ENCODE assay signal across 1 cellular context in the genomic region with DNA sequence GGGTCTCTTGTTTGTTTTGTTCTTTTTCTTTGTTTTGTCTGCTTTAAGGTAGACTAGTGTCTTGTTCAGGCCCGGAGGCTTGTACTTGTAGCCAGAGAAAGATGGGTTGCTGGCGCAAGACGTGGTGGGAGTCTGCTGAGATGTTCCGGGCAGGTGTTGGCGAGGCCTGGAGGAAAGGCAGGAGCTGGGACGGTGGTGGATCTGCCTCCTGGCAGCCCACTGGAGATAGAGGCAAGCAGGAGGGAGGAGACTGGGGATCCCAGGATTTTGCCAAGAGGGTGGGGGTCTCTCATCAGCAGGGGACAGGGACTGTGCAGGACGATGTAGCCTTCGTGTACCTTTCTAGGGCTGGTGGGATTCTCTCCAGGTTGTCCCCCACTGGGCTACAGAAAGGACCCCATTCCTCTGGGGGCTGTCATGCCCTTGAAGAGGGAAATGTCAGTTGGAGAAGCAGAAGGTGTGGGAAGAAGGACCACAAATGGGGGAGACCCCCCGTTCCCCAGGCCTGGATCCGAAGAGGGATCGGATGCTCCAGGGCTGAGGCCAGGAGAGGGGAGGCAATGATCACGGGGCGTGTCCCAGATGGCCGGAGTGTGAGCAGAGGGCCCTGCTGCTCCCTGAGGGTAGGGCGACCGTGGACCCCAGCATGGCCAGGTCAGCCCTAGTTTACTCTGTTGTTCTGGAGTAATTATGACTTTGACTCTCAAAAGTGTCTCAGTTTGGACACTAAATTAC.
TF ChIP-seq lines count a peak whose summit lies in the region.

No MANE protein-coding gene starts in this region.

TF ChIP-seq in K562, 482 proteins besides CTCF, POLR2A, EP300 and RAD21:
- TF ChIP-seq PRPF4 (IDR thresholded peaks at IDR 0.05; ENCODE audit: insufficient read depth, low read depth, low read length, poor library complexity, severe bottlenecking) (no peak), SNIP1 (IDR thresholded peaks at IDR 0.05; ENCODE audit: low read depth) (no peak), CEBPG (CRISPR knock-in tag; IDR thresholded peaks at IDR 0.05) (no peak), CEBPG (tag; conservative IDR thresholded peaks at IDR 0.05 in 1 of 2, IDR thresholded peaks at IDR 0.05 in 1 of 2) (no peak), SMARCB1 (IDR thresholded peaks at IDR 0.05; ENCODE audit: insufficient read length, low read depth) (no peak), SAFB (IDR thresholded peaks at IDR 0.05; ENCODE audit: borderline replicate concordance, low read depth, low read length) (no peak), ETS2 (tag; IDR thresholded peaks at IDR 0.05; ENCODE audit: borderline replicate concordance, poor library complexity, severe bottlenecking) (no peak), SMAD3 (CRISPR knock-in tag; conservative IDR thresholded peaks at IDR 0.05) (no peak), BRCA1 (IDR thresholded peaks at IDR 0.05) (no peak), BRCA1 (CRISPR knock-in tag; IDR thresholded peaks at IDR 0.05) (no peak), SMARCA5 (IDR thresholded peaks at IDR 0.05) (no peak), ZBTB17 (CRISPR knock-in tag; IDR thresholded peaks at IDR 0.05) (no peak), SP2 (IDR thresholded peaks at IDR 0.05; ENCODE audit: extremely low read depth, low read depth, low read length, poor library complexity, severe bottlenecking) (no peak), POLR2AphosphoS5 (IDR thresholded peaks at IDR 0.05; ENCODE audit: control insufficient read depth, insufficient read depth, low read depth, low read length) (no peak), CC2D1A (IDR thresholded peaks at IDR 0.05) (no peak)
- TF ChIP-seq, protein P1, sequence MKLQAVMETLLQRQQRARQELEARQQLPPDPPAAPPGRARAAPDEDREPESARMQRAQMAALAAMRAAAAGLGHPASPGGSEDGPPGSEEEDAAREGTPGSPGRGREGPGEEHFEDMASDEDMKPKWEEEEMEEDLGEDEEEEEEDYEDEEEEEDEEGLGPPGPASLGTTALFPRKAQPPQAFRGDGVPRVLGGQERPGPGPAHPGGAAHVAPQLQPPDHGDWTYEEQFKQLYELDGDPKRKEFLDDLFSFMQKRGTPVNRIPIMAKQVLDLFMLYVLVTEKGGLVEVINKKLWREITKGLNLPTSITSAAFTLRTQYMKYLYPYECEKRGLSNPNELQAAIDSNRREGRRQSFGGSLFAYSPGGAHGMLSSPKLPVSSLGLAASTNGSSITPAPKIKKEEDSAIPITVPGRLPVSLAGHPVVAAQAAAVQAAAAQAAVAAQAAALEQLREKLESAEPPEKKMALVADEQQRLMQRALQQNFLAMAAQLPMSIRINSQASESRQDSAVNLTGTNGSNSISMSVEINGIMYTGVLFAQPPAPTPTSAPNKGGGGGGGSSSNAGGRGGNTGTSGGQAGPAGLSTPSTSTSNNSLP (IDR thresholded peaks at IDR 0.05; ENCODE audit: borderline replicate concordance, low read depth, low read length), result no peak
- TF ChIP-seq, protein P2, sequence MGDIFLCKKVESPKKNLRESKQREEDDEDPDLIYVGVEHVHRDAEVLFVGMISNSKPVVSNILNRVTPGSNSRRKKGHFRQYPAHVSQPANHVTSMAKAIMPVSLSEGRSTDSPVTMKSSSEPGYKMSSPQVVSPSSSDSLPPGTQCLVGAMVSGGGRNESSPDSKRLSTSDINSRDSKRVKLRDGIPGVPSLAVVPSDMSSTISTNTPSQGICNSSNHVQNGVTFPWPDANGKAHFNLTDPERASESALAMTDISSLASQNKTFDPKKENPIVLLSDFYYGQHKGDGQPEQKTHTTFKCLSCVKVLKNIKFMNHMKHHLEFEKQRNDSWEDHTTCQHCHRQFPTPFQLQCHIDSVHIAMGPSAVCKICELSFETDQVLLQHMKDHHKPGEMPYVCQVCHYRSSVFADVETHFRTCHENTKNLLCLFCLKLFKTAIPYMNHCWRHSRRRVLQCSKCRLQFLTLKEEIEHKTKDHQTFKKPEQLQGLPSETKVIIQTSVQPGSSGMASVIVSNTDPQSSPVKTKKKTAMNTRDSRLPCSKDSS (IDR thresholded peaks at IDR 0.05; ENCODE audit: low read depth, partially characterized antibody), result no peak
- TF ChIP-seq, protein P3, sequence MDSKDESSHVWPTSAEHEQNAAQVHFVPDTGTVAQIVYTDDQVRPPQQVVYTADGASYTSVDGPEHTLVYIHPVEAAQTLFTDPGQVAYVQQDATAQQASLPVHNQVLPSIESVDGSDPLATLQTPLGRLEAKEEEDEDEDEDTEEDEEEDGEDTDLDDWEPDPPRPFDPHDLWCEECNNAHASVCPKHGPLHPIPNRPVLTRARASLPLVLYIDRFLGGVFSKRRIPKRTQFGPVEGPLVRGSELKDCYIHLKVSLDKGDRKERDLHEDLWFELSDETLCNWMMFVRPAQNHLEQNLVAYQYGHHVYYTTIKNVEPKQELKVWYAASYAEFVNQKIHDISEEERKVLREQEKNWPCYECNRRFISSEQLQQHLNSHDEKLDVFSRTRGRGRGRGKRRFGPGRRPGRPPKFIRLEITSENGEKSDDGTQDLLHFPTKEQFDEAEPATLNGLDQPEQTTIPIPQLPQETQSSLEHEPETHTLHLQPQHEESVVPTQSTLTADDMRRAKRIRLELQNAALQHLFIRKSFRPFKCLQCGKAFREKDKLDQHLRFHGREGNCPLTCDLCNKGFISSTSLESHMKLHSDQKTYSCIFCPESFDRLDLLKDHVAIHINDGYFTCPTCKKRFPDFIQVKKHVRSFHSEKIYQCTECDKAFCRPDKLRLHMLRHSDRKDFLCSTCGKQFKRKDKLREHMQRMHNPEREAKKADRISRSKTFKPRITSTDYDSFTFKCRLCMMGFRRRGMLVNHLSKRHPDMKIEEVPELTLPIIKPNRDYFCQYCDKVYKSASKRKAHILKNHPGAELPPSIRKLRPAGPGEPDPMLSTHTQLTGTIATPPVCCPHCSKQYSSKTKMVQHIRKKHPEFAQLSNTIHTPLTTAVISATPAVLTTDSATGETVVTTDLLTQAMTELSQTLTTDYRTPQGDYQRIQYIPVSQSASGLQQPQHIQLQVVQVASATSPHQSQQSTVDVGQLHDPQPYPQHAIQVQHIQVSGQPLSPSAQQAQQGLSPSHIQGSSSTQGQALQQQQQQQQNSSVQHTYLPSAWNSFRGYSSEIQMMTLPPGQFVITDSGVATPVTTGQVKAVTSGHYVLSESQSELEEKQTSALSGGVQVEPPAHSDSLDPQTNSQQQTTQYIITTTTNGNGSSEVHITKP (IDR thresholded peaks at IDR 0.05; ENCODE audit: partially characterized antibody), result no peak
- TF ChIP-seq, protein P4, sequence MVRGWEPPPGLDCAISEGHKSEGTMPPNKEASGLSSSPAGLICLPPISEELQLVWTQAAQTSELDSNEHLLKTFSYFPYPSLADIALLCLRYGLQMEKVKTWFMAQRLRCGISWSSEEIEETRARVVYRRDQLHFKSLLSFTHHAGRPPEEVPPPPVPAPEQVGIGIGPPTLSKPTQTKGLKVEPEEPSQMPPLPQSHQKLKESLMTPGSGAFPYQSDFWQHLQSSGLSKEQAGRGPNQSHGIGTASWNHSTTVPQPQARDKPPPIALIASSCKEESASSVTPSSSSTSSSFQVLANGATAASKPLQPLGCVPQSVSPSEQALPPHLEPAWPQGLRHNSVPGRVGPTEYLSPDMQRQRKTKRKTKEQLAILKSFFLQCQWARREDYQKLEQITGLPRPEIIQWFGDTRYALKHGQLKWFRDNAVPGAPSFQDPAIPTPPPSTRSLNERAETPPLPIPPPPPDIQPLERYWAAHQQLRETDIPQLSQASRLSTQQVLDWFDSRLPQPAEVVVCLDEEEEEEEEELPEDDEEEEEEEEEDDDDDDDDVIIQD (CRISPR knock-in tag; IDR thresholded peaks at IDR 0.05), result no peak
- TF ChIP-seq, protein P5, sequence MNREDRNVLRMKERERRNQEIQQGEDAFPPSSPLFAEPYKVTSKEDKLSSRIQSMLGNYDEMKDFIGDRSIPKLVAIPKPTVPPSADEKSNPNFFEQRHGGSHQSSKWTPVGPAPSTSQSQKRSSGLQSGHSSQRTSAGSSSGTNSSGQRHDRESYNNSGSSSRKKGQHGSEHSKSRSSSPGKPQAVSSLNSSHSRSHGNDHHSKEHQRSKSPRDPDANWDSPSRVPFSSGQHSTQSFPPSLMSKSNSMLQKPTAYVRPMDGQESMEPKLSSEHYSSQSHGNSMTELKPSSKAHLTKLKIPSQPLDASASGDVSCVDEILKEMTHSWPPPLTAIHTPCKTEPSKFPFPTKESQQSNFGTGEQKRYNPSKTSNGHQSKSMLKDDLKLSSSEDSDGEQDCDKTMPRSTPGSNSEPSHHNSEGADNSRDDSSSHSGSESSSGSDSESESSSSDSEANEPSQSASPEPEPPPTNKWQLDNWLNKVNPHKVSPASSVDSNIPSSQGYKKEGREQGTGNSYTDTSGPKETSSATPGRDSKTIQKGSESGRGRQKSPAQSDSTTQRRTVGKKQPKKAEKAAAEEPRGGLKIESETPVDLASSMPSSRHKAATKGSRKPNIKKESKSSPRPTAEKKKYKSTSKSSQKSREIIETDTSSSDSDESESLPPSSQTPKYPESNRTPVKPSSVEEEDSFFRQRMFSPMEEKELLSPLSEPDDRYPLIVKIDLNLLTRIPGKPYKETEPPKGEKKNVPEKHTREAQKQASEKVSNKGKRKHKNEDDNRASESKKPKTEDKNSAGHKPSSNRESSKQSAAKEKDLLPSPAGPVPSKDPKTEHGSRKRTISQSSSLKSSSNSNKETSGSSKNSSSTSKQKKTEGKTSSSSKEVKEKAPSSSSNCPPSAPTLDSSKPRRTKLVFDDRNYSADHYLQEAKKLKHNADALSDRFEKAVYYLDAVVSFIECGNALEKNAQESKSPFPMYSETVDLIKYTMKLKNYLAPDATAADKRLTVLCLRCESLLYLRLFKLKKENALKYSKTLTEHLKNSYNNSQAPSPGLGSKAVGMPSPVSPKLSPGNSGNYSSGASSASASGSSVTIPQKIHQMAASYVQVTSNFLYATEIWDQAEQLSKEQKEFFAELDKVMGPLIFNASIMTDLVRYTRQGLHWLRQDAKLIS (CRISPR knock-in tag; IDR thresholded peaks at IDR 0.05), result no peak
- TF ChIP-seq, protein P6, sequence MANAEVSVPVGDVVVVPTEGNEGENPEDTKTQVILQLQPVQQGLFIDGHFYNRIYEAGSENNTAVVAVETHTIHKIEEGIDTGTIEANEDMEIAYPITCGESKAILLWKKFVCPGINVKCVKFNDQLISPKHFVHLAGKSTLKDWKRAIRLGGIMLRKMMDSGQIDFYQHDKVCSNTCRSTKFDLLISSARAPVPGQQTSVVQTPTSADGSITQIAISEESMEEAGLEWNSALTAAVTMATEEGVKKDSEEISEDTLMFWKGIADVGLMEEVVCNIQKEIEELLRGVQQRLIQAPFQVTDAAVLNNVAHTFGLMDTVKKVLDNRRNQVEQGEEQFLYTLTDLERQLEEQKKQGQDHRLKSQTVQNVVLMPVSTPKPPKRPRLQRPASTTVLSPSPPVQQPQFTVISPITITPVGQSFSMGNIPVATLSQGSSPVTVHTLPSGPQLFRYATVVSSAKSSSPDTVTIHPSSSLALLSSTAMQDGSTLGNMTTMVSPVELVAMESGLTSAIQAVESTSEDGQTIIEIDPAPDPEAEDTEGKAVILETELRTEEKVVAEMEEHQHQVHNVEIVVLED (CRISPR knock-in tag; IDR thresholded peaks at IDR 0.05), result no peak
